7 cellular contexts compared by ENCODE assay signal in the genomic region with DNA sequence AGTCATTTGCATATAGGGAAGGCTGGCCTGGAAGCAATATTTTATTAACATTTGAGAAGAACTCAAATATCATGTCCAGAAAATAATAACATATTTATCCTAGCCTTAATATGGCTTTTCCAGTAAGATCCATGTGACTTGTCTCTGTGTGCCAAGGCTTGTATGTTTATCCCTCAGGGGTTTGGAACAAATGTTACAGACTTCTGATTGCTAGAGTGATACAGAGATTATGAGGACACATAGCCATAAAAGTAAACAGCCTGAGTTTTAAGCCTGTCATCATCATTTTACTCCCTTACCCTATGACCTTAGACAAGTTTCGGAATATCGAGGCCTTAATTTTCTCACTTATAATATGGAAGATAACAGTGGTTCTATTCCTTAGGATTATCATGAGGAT.
"Had no signal": no experiment of that assay in that cellular context is flagged by ENCODE, and none has a peak within 500 bp of the region (broad histone marks: within the 10 kb centered on the region; RNA-seq: fewer than 3 reads in every experiment).

No MANE protein-coding gene starts in this region.

- DNase-seq: GM23248, GOT3, H9, HCEC 1CT, IMR-90, KG1 had no signal

- H3K4me3 ChIP-seq: GM23248, K562 had no signal
